8 cellular contexts compared by ENCODE assay signal in genomic region chr16:30984669-30985400, GRCh38. TPM values are rescaled to one million over a fixed set of nuclear protein-coding genes. Genes with fewer than 3 reads are reported as not detected.
DNase-seq lines count a peak whose midpoint lies in the region; ATAC-seq and TF ChIP-seq lines count a peak whose summit lies in the region.

HSD3B7 (plus strand) TSS chr16:30985207; CDS start chr16:30985659, 452 bp downstream.

- no peak for ATAC-seq in GM21367 (IDR thresholded peaks at IDR 0.05; ENCODE audit: unreplicated experiment)

- H3K9ac ChIP-seq in SK-N-MC (ENCODE audit: insufficient read length): no peak within 1 kb of the TSS

- H3K4me3 Mint-ChIP-seq in glutamatergic neuron (ENCODE audit: unreplicated experiment): no peak within 1 kb of the TSS
- H3K4me3 Mint-ChIP-seq in osteocyte (ENCODE audit: unreplicated experiment): peak within 1 kb of the TSS; percentile 63

- DNase-seq in LHCN-M2 (ENCODE audit: low read depth) (peak; percentile 80), SK-N-MC (ENCODE audit: low read depth, low spot score) (peak; percentile 10), glutamatergic neuron (peak; percentile 97), osteocyte (ENCODE audit: extremely low spot score, unreplicated experiment) (peak; percentile 97), suprapubic skin (ENCODE audit: low spot score in 2 of 2) (peak; percentile 95)
- DNase-seq in activated naive CD4-positive, alpha-beta T cell treated with Interleukin-2 at 50 U/mL for 16 hours: peak; percentile 81

- TF ChIP-seq EP300 in suprapubic skin (IDR thresholded peaks at IDR 0.05): no peak

- H3K27ac ChIP-seq in SK-N-MC: no peak within 1 kb of the TSS
- peak within 1 kb of the TSS; percentile 70 for H3K27ac ChIP-seq in suprapubic skin

- no peak within 1 kb of the TSS for H3K27ac Mint-ChIP-seq in glutamatergic neuron (ENCODE audit: unreplicated experiment)
- peak within 1 kb of the TSS; percentile 50 for H3K27ac Mint-ChIP-seq in osteocyte (ENCODE audit: unreplicated experiment)

- no peaks in the 10 kb centered on the region for H3K27me3 ChIP-seq in suprapubic skin

- H3K9me3 Mint-ChIP-seq in glutamatergic neuron (ENCODE audit: unreplicated experiment) (peaks cover 14% of the 10 kb centered on the region), osteocyte (ENCODE audit: unreplicated experiment) (no peaks in the 10 kb centered on the region)

- H3K4me3 ChIP-seq in SK-N-MC (no peak within 1 kb of the TSS), suprapubic skin (peak within 1 kb of the TSS; percentile 55)

- H3K4me1 Mint-ChIP-seq in glutamatergic neuron (ENCODE audit: low read depth, unreplicated experiment): no peaks in the 10 kb centered on the region
- H3K4me1 Mint-ChIP-seq in osteocyte (ENCODE audit: unreplicated experiment): peaks cover 13% of the 10 kb centered on the region

- no peaks in the 10 kb centered on the region for H3K9me3 ChIP-seq in SK-N-MC (ENCODE audit: low read depth, low read length)
- H3K9me3 ChIP-seq in suprapubic skin: no peaks in the 10 kb centered on the region

- 22% methylated on average over 17 of the region's 24 CpGs for WGBS in suprapubic skin

- TF ChIP-seq CTCF in GM12872 (IDR thresholded peaks at IDR 0.05; ENCODE audit: insufficient read depth, low read depth, low read length) (peak; percentile 87), glutamatergic neuron (IDR thresholded peaks at IDR 0.05; ENCODE audit: partially characterized antibody, unreplicated experiment) (peak; percentile 99), osteocyte (IDR thresholded peaks at IDR 0.05) (peak; percentile 96), suprapubic skin (IDR thresholded peaks at IDR 0.05) (peak; percentile 89 to 91)

- H3K27me3 Mint-ChIP-seq in glutamatergic neuron (ENCODE audit: unreplicated experiment) (peaks cover 7% of the 10 kb centered on the region), osteocyte (ENCODE audit: unreplicated experiment) (no peaks in the 10 kb centered on the region)

- peaks cover 5% of the 10 kb centered on the region for H3K36me3 Mint-ChIP-seq in glutamatergic neuron (ENCODE audit: unreplicated experiment)
- H3K36me3 Mint-ChIP-seq in osteocyte (ENCODE audit: unreplicated experiment): peaks cover 12% of the 10 kb centered on the region

- H3K36me3 ChIP-seq in SK-N-MC (ENCODE audit: insufficient read depth, low read length): peaks cover 16% of the 10 kb centered on the region; the same call in 1 of the 2 replicates
- H3K36me3 ChIP-seq in suprapubic skin: peaks cover 47% of the 10 kb centered on the region

- peaks cover 32% of the 10 kb centered on the region for H3K4me1 ChIP-seq in suprapubic skin

- TF ChIP-seq POLR2A in suprapubic skin (IDR thresholded peaks at IDR 0.05): no peak

RNA-seq across cellular contexts. Expression of gene HSD3B7, which starts in this region (rescaled TPM):
- 133 and 143 TPM in 2 replicates for total RNA-seq in LHCN-M2 (2014; rRNA removed)
- 38.4 TPM for polyA plus RNA-seq in LHCN-M2 (2012)
- 2.0 TPM for total RNA-seq in glutamatergic neuron (ENCODE audit: unreplicated experiment)
- total RNA-seq in osteocyte: 7.5 and 7.6 TPM in 2 replicates
- 10 to 100 TPM; 13.2 to 20.8 (median 16.0) TPM for total RNA-seq in suprapubic skin

Comparison
In these comparisons a context has a peak if more than half of its experiments do, and no peak if none do; other contexts are left out.
1. DNase-seq: peak in every context shown above with its lines; median percentile 97 in glutamatergic neuron; 97 in osteocyte; 95 in suprapubic skin; 81 in activated naive CD4-positive, alpha-beta T cell treated with Interleukin-2 at 50 U/mL for 16 hours; 80 in LHCN-M2; 10 in SK-N-MC.